ENCODE assay signal across 8 cellular contexts in genomic region chr22:40728731-40729189, GRCh38. TPM values are rescaled to one million over a fixed set of nuclear protein-coding genes. Genes with fewer than 3 reads are reported as not detected.
DNase-seq lines count a peak whose midpoint lies in the region; ATAC-seq lines count a peak whose summit lies in the region.

No MANE protein-coding gene starts in this region.

- DNase-seq in Jurkat, Clone E6-1 (ENCODE audit: low read depth, low spot score): peak; percentile 98
- peak; percentile 18 for DNase-seq in activated CD4-positive, CD25-positive, alpha-beta regulatory T cell treated with anti-CD3 and anti-CD28 coated beads, Interleukin-2, amount 50 U/mL, for 16 hours (ENCODE audit: low read depth, low spot score)
- peak; percentile 29 for DNase-seq in effector CD8-positive, alpha-beta T cell (lab: John Stamatoyannopoulos, UW)
- DNase-seq in stimulated activated CD4-positive, alpha-beta T cell treated with anti-CD3 and anti-CD28 coated beads, Interleukin-1b, Interleukin-23, amount 100 ng/mL, for 4 hours (ENCODE audit: low read depth in 2 of 2): peak; percentile 19 to 35
- DNase-seq in hippocampal formation (lab: John Stamatoyannopoulos, UW) (no peak), Right ventricle myocardium inferior (ENCODE audit: missing footprints) (no peak), NOMO-1 treated with dmso at 0.1 percent for 144 hours (lab: John Stamatoyannopoulos, UW; ENCODE audit: unreplicated experiment) (no peak)

- ATAC-seq in Right ventricle myocardium inferior: no peak
- no peak for ATAC-seq in GM21717 (IDR thresholded peaks at IDR 0.05; ENCODE audit: unreplicated experiment)

- peak overlapping the region; percentile 45 for H3K4me3 ChIP-seq in Jurkat, Clone E6-1 (ENCODE audit: low read length)

- intact Hi-C loops in Right ventricle myocardium inferior (cut with DNase I): no loop called here

RNA-seq across cellular contexts. Expression of gene MCHR1, which starts 49.5 kb away (rescaled TPM):
- not detected for polyA plus RNA-seq in Jurkat, Clone E6-1 (2012; ENCODE audit: insufficient read depth, insufficient read length)
- total RNA-seq in Right ventricle myocardium inferior: 1.2 TPM

Comparison
In these comparisons a context has a peak if more than half of its experiments do, and no peak if none do; other contexts are left out.
1. DNase-seq: peak in Jurkat, Clone E6-1 (single experiment), activated CD4-positive, CD25-positive, alpha-beta regulatory T cell treated with anti-CD3 and anti-CD28 coated beads, Interleukin-2, amount 50 U/mL, for 16 hours (single experiment), effector CD8-positive, alpha-beta T cell (single experiment) and stimulated activated CD4-positive, alpha-beta T cell treated with anti-CD3 and anti-CD28 coated beads, Interleukin-1b, Interleukin-23, amount 100 ng/mL, for 4 hours (2 of 2); none in hippocampal formation (0 of 2), Right ventricle myocardium inferior (single experiment) and NOMO-1 treated with dmso at 0.1 percent for 144 hours (single experiment).